In the genomic region with DNA sequence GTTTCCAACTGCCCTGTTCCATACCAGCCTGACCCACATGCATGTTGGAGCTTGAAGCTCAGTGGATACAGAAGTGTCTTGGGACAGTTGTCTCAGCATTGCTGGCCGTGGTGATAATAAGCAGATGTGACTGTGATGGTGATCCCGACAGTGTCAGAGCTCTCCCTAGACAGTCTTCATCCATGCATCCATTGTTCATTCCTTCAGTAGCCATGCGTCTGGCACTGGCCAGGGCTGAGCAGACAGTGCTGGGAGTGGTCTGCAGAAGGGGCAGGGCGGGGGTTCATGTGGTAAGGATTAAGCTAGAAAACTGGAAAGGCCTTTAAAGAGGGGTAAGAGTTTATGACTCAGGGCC, we compare ENCODE assay signal across 18 cellular contexts.
"Had no signal": no experiment of that assay in that cellular context is flagged by ENCODE, and none has a peak within 500 bp of the region (broad histone marks: within the 10 kb centered on the region; RNA-seq: fewer than 3 reads in every experiment).

No MANE protein-coding gene starts in this region.

- H3K27me3 Mint-ChIP-seq: activated CD8-positive, alpha-beta T cell treated with anti-CD3 and anti-CD28 coated beads for 36 hours; activated naive CD4-positive, alpha-beta T cell treated with anti-CD3 and anti-CD28 coated beads, Interleukin-2, amount 50 U/mL, for 24 hours had no signal

- ATAC-seq: activated CD8-positive, alpha-beta T cell treated with anti-CD3 and anti-CD28 coated beads for 36 hours; psoas muscle; stimulated activated effector memory CD8-positive, alpha-beta T cell treated with anti-CD3 and anti-CD28 coated beads, Interleukin-12 subunit alpha, Interleukin-12 subunit beta, amount 100 ng/mL, for 72 hours had no signal

- H3K4me3 Mint-ChIP-seq: activated CD8-positive, alpha-beta T cell treated with anti-CD3 and anti-CD28 coated beads for 36 hours; activated naive CD4-positive, alpha-beta T cell treated with anti-CD3 and anti-CD28 coated beads, Interleukin-2, amount 50 U/mL, for 24 hours; mesothelial cell of epicardium; stimulated activated effector memory CD8-positive, alpha-beta T cell treated with anti-CD3 and anti-CD28 coated beads, Interleukin-12 subunit alpha, Interleukin-12 subunit beta, amount 100 ng/mL, for 72 hours; WTC11 had no signal

- H3K4me1 ChIP-seq: adrenal gland, psoas muscle had no signal

- H3K27ac ChIP-seq: adrenal gland, epithelial cell of prostate, lower lobe of right lung, psoas muscle had no signal

- H3K36me3 Mint-ChIP-seq: activated naive CD4-positive, alpha-beta T cell treated with anti-CD3 and anti-CD28 coated beads, Interleukin-2, amount 50 U/mL, for 24 hours; mesothelial cell of epicardium; stimulated activated effector memory CD8-positive, alpha-beta T cell treated with anti-CD3 and anti-CD28 coated beads, Interleukin-12 subunit alpha, Interleukin-12 subunit beta, amount 100 ng/mL, for 72 hours; WTC11 had no signal

- H3K9me3 ChIP-seq: adrenal gland, lower lobe of right lung, psoas muscle, tibial nerve had no signal

- DNase-seq: activated CD4-positive, alpha-beta T cell treated with anti-CD3 and anti-CD28 coated beads for 48 hours; activated CD8-positive, alpha-beta T cell treated with anti-CD3 and anti-CD28 coated beads for 36 hours; activated effector memory CD4-positive, alpha-beta T cell treated with anti-CD3 and anti-CD28 coated beads, Interleukin-2, amount 50 U/mL, for 16 hours; activated T-cell treated with anti-CD3 and anti-CD28 coated beads, Interleukin-2, amount 50 U/mL, for 48 hours; adrenal gland; effector memory CD4-positive, alpha-beta T cell; kidney glomerular epithelial cell; lower lobe of right lung; psoas muscle; stimulated activated CD4-positive, alpha-beta T cell treated with anti-CD3 and anti-CD28 coated beads, Interleukin-12 subunit alpha, Interleukin-12 subunit beta, amount 100 ng/mL, for 4 hours; stimulated activated CD4-positive, alpha-beta T cell treated with anti-CD3 and anti-CD28 coated beads, Interleukin-2, amount 100 ng/mL, for 24 hours; T-helper 2 cell had no signal

- H3K36me3 ChIP-seq: adrenal gland, lower lobe of right lung, tibial nerve had no signal

- H3K27ac Mint-ChIP-seq: activated CD8-positive, alpha-beta T cell treated with anti-CD3 and anti-CD28 coated beads for 36 hours; activated naive CD4-positive, alpha-beta T cell treated with anti-CD3 and anti-CD28 coated beads, Interleukin-2, amount 50 U/mL, for 24 hours; mesothelial cell of epicardium; stimulated activated effector memory CD8-positive, alpha-beta T cell treated with anti-CD3 and anti-CD28 coated beads, Interleukin-12 subunit alpha, Interleukin-12 subunit beta, amount 100 ng/mL, for 72 hours; WTC11 had no signal

- H3K4me3 ChIP-seq: adrenal gland, lower lobe of right lung, psoas muscle, tibial nerve had no signal

- H3K9me3 Mint-ChIP-seq: activated CD8-positive, alpha-beta T cell treated with anti-CD3 and anti-CD28 coated beads for 36 hours; activated naive CD4-positive, alpha-beta T cell treated with anti-CD3 and anti-CD28 coated beads, Interleukin-2, amount 50 U/mL, for 24 hours; mesothelial cell of epicardium; stimulated activated effector memory CD8-positive, alpha-beta T cell treated with anti-CD3 and anti-CD28 coated beads, Interleukin-12 subunit alpha, Interleukin-12 subunit beta, amount 100 ng/mL, for 72 hours; WTC11 had no signal

- H3K27me3 ChIP-seq: adrenal gland, tibial nerve had no signal
